ENCODE assay signal across 9 cellular contexts in the genomic region with DNA sequence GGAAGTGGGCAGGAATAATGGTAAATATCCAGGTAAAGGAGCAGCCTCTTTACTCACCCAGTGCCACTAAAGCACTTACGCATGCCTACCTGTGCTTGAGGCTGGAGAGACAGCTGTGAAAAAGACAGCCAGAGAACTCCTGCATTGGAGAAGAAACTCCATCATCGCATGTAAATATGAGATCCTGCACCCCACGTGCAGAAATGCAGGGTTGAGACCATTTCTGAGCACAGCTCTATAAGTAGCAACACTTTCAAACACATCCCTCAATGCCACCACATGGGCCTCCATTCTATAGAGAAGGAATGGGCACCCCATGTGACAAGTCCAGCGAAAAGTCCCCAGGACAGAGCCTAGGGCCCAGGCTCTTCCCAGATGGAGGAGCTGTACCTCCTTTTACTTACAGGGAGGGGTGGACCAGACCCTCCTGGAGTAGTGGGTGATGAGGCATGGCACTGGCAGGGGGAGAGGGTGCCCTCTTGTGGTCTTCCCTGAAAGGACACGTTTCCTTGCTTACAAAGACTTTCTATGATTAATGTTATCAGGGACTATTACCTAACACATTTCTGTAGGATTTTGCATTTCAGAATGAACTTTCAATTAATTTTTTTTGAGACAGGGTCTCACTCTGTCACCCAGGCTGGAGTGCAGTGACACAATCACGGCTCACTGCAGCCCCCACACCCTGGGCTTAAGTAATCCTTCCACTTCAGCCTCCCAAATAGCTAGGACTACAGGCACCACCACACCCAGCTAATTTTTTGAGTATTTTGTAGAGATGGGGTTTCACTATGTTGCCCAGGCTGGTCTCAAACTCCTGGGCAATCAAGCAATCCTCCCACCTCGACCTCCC. TPM values are rescaled to one million over a fixed set of nuclear protein-coding genes. Genes with fewer than 3 reads are reported as not detected.
DNase-seq lines count a peak whose midpoint lies in the region; ATAC-seq and TF ChIP-seq lines count a peak whose summit lies in the region.
"Had no signal": no experiment of that assay in that cellular context is flagged by ENCODE, and none has a peak within 500 bp of the region (broad histone marks: within the 10 kb centered on the region; RNA-seq: fewer than 3 reads in every experiment).

No MANE protein-coding gene starts in this region.

- DNase-seq in CD8-positive, alpha-beta memory T cell = peak in 4 of 5 donors; percentile 11 to 49 (median 24)
- DNase-seq in RPMI7951 (ENCODE audit: low read depth) = peak; percentile 47
- peak; percentile 21 for DNase-seq in activated T-helper 1 cell treated with anti-CD3 and anti-CD28 coated beads, Interleukin-12 subunit alpha, Interleukin-12 subunit beta, Interleukin-2, Interleukin-4 antibody, amounts not matched to agents 30 ng/mL and 10 ng/mL and 1 ng/mL, durations not matched to agents 14 hours and 24 hours and 36 hours (ENCODE audit: low spot score)
- DNase-seq in foreskin melanocyte = peak; percentile 40
- DNase-seq in psoas muscle = no peak

- POLR2A ChIA-PET in CD8-positive, alpha-beta memory T cell (lab: Charles Lee) = no interaction called here

- intact Hi-C loops in activated T-helper 1 cell treated with anti-CD3 and anti-CD28 coated beads, Interleukin-12 subunit alpha, Interleukin-12 subunit beta, Interleukin-2, Interleukin-4 antibody, amounts not matched to agents 30 ng/mL and 10 ng/mL and 1 ng/mL, durations not matched to agents 14 hours and 24 hours and 36 hours (cut with micrococcal nuclease) = loop anchor here (1.0 kb wide), 4 partner anchors 8 to 130 kb away; no protein-coding TSS in a partner anchor
- intact Hi-C loops in psoas muscle (cut with DNase I) = loop anchor here (2.0 to 10.0 kb wide), 3 partner anchors 52 to 170 kb away; no protein-coding TSS in a partner anchor

- no peak overlapping the region for H3K4me3 ChIP-seq in CD8-positive, alpha-beta memory T cell (ENCODE audit: low read length)
- H3K4me3 ChIP-seq in psoas muscle = no peak overlapping the region

- no peaks in the 10 kb centered on the region for H3K36me3 Mint-ChIP-seq in CD8-positive, alpha-beta memory T cell
- H3K36me3 Mint-ChIP-seq in activated T-helper 1 cell treated with anti-CD3 and anti-CD28 coated beads, Interleukin-12 subunit alpha, Interleukin-12 subunit beta, Interleukin-2, Interleukin-4 antibody, amounts not matched to agents 30 ng/mL and 10 ng/mL and 1 ng/mL, durations not matched to agents 14 hours and 24 hours and 36 hours (ENCODE audit: low read depth) = peaks cover 2% of the 10 kb centered on the region
- H3K36me3 Mint-ChIP-seq: IgD-negative memory B cell had no signal

- no peaks in the 10 kb centered on the region for H3K4me1 ChIP-seq in CD8-positive, alpha-beta memory T cell (ENCODE audit: insufficient read depth, low read length)
- peaks cover 8% of the 10 kb centered on the region for H3K4me1 ChIP-seq in psoas muscle

- ATAC-seq in HG03354 (IDR thresholded peaks at IDR 0.05; ENCODE audit: poor library complexity, severe bottlenecking, unreplicated experiment) (peak; percentile 44), psoas muscle (peak; percentile 59 to 77 (median 66)), HG03571 (IDR thresholded peaks at IDR 0.05; ENCODE audit: unreplicated experiment) (no peak), GM19351 (IDR thresholded peaks at IDR 0.05; ENCODE audit: unreplicated experiment) (no peak)

- TF ChIP-seq CTCF in psoas muscle (IDR thresholded peaks at IDR 0.05) = peak; percentile 86

- H3K9me3 ChIP-seq in CD8-positive, alpha-beta memory T cell (ENCODE audit: low read length) = no peaks in the 10 kb centered on the region
- no peaks in the 10 kb centered on the region for H3K9me3 ChIP-seq in psoas muscle

- WGBS in psoas muscle, 3 donors = 49 to 56% (median 56%) methylated on average over 7 of the region's 7 CpGs

- no peak overlapping the region for H3K4me3 Mint-ChIP-seq in CD8-positive, alpha-beta memory T cell
- H3K4me3 Mint-ChIP-seq in activated T-helper 1 cell treated with anti-CD3 and anti-CD28 coated beads, Interleukin-12 subunit alpha, Interleukin-12 subunit beta, Interleukin-2, Interleukin-4 antibody, amounts not matched to agents 30 ng/mL and 10 ng/mL and 1 ng/mL, durations not matched to agents 14 hours and 24 hours and 36 hours = no peak overlapping the region
- H3K4me3 Mint-ChIP-seq: IgD-negative memory B cell had no signal

- no peaks in the 10 kb centered on the region for H3K36me3 ChIP-seq in CD8-positive, alpha-beta memory T cell (ENCODE audit: insufficient read depth, low read length)
- no peaks in the 10 kb centered on the region for H3K36me3 ChIP-seq in psoas muscle (ENCODE audit: insufficient read depth in 1 of 2, low read depth in 1 of 2)

- no peaks in the 10 kb centered on the region for H3K4me1 Mint-ChIP-seq in CD8-positive, alpha-beta memory T cell
- peaks cover 14% of the 10 kb centered on the region for H3K4me1 Mint-ChIP-seq in activated T-helper 1 cell treated with anti-CD3 and anti-CD28 coated beads, Interleukin-12 subunit alpha, Interleukin-12 subunit beta, Interleukin-2, Interleukin-4 antibody, amounts not matched to agents 30 ng/mL and 10 ng/mL and 1 ng/mL, durations not matched to agents 14 hours and 24 hours and 36 hours (ENCODE audit: low read depth)
- H3K4me1 Mint-ChIP-seq: IgD-negative memory B cell had no signal

- CTCF ChIA-PET in CD8-positive, alpha-beta memory T cell (lab: Charles Lee) = interaction anchor here (0.9 to 3.5 kb wide), 15 partner anchors 9 to 156 kb away, joined by 3 to 17 read pairs (median 3); a partner anchor contains a TSS

- peaks cover 0 to 10% of the 10 kb centered on the region in 2 donors for H3K27me3 Mint-ChIP-seq in CD8-positive, alpha-beta memory T cell
- no peaks in the 10 kb centered on the region for H3K27me3 Mint-ChIP-seq in activated T-helper 1 cell treated with anti-CD3 and anti-CD28 coated beads, Interleukin-12 subunit alpha, Interleukin-12 subunit beta, Interleukin-2, Interleukin-4 antibody, amounts not matched to agents 30 ng/mL and 10 ng/mL and 1 ng/mL, durations not matched to agents 14 hours and 24 hours and 36 hours (ENCODE audit: insufficient read depth)

- no peaks in the 10 kb centered on the region for H3K9me3 Mint-ChIP-seq in CD8-positive, alpha-beta memory T cell
- no peaks in the 10 kb centered on the region for H3K9me3 Mint-ChIP-seq in activated T-helper 1 cell treated with anti-CD3 and anti-CD28 coated beads, Interleukin-12 subunit alpha, Interleukin-12 subunit beta, Interleukin-2, Interleukin-4 antibody, amounts not matched to agents 30 ng/mL and 10 ng/mL and 1 ng/mL, durations not matched to agents 14 hours and 24 hours and 36 hours
- H3K9me3 Mint-ChIP-seq: IgD-negative memory B cell had no signal

- no peaks in the 10 kb centered on the region for H3K27me3 ChIP-seq in CD8-positive, alpha-beta memory T cell (ENCODE audit: insufficient read depth, low read length, poor library complexity, severe bottlenecking)
- H3K27me3 ChIP-seq in psoas muscle (ENCODE audit: insufficient read depth in 3 of 3, low read length in 2 of 3) = no peaks in the 10 kb centered on the region

- no peak overlapping the region for H3K27ac ChIP-seq in CD8-positive, alpha-beta memory T cell (ENCODE audit: low read depth, low read length)
- no peak overlapping the region for H3K27ac ChIP-seq in psoas muscle

- H3K27ac Mint-ChIP-seq in CD8-positive, alpha-beta memory T cell = no peak overlapping the region
- H3K27ac Mint-ChIP-seq in activated T-helper 1 cell treated with anti-CD3 and anti-CD28 coated beads, Interleukin-12 subunit alpha, Interleukin-12 subunit beta, Interleukin-2, Interleukin-4 antibody, amounts not matched to agents 30 ng/mL and 10 ng/mL and 1 ng/mL, durations not matched to agents 14 hours and 24 hours and 36 hours = no peak overlapping the region
- H3K27ac Mint-ChIP-seq: IgD-negative memory B cell had no signal

RNA-seq across cellular contexts. Expression of a gene that starts 55.3 kb away (rescaled TPM):
- not detected for total RNA-seq in CD8-positive, alpha-beta memory T cell
- polyA plus RNA-seq in CD8-positive, alpha-beta memory T cell = not detected
- total RNA-seq in RPMI7951 (2014; rRNA removed; shearing (Covaris generic)) = not detected in 2 replicates
- total RNA-seq in activated T-helper 1 cell treated with anti-CD3 and anti-CD28 coated beads, Interleukin-12 subunit alpha, Interleukin-12 subunit beta, Interleukin-2, Interleukin-4 antibody, amounts not matched to agents 30 ng/mL and 10 ng/mL and 1 ng/mL, durations not matched to agents 14 hours and 24 hours and 36 hours = not detected in 2 replicates
- under 1 TPM in 1 of 4 donors, not detected in 3; 0.58 TPM for total RNA-seq in psoas muscle
- polyA plus RNA-seq in psoas muscle = under 1 TPM in 2 of 3 donors, not detected in 1; 0.08 to 0.42 TPM
- polyA plus RNA-seq: IgD-negative memory B cell had no signal

Comparison
In these comparisons a context has a peak if more than half of its experiments do, and no peak if none do; other contexts are left out.
1. DNase-seq: peak in CD8-positive, alpha-beta memory T cell (4 of 5), RPMI7951 (single experiment), activated T-helper 1 cell treated with anti-CD3 and anti-CD28 coated beads, Interleukin-12 subunit alpha, Interleukin-12 subunit beta, Interleukin-2, Interleukin-4 antibody, amounts not matched to agents 30 ng/mL and 10 ng/mL and 1 ng/mL, durations not matched to agents 14 hours and 24 hours and 36 hours (single experiment) and foreskin melanocyte (single experiment); none in psoas muscle (0 of 2).
2. ATAC-seq: peak in HG03354 (single experiment) and psoas muscle (4 of 4); none in HG03571 (single experiment) and GM19351 (single experiment).